ENCODE assay signal across 12 cellular contexts in the genomic region with DNA sequence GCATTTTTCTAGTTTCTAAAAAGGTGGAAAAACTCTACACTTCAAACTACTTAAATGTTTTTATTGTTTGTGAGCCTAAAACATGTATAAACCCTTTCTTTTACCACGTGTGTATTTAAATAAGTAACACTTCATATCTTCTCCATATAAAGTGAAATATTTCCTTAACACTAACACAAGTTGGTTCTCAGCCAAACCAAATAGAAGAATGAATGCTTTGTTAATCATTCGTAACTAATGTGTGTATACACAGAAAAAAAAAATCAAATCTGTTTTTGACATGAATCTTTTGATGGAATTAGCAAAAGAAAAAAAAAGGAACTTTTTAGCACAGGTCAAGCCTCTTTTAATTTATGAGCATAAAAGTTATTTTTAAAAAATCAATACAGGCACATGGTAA.
DNase-seq lines count a peak whose midpoint lies in the region; ATAC-seq and TF ChIP-seq lines count a peak whose summit lies in the region.
"Had no signal": no experiment of that assay in that cellular context is flagged by ENCODE, and none has a peak within 500 bp of the region (broad histone marks: within the 10 kb centered on the region; RNA-seq: fewer than 3 reads in every experiment).

No MANE protein-coding gene starts in this region.

- H3K4me1 Mint-ChIP-seq in GM23338 = no peaks in the 10 kb centered on the region
- peaks cover 2 to 19% (median 6%) of the 10 kb centered on the region in 7 donors for H3K4me1 Mint-ChIP-seq in naive thymus-derived CD4-positive, alpha-beta T cell

- POLR2A ChIA-PET in naive thymus-derived CD4-positive, alpha-beta T cell (lab: Charles Lee) = no interaction called here

- H3K4me1 ChIP-seq in GM23338 (ENCODE audit: insufficient read depth) = no peaks in the 10 kb centered on the region
- H3K4me1 ChIP-seq in naive thymus-derived CD4-positive, alpha-beta T cell (ENCODE audit: control insufficient read depth in 2 of 2, insufficient read depth in 2 of 2, low read length in 2 of 2) = no peaks in the 10 kb centered on the region

- DNase-seq in NCI-H1092 (lab: John Stamatoyannopoulos, UW) = peak; percentile 18
- DNase-seq in NCI-H1092 treated with DMSO at 0.1 percent for 48 hours (lab: John Stamatoyannopoulos, UW) = no peak
- peak; percentile 34 for DNase-seq in NCI-H748 (lab: John Stamatoyannopoulos, UW; ENCODE audit: unreplicated experiment)
- peak; percentile 76 for DNase-seq in epithelial cell of esophagus (ENCODE audit: low read depth)
- DNase-seq in renal cortical epithelial cell (ENCODE audit: low read depth) = peak; percentile 82
- no peak for DNase-seq in GM23338 (ENCODE audit: low spot score)
- no peak for DNase-seq in naive thymus-derived CD4-positive, alpha-beta T cell
- DNase-seq: mesenchymal stem cell, NCI-H524 treated with DMSO at 0.1 percent for 48 hours had no signal

- H3K9me2 ChIP-seq in GM23338 (ENCODE audit: insufficient read depth) = no peaks in the 10 kb centered on the region

- H3K36me3 Mint-ChIP-seq in GM23338 (ENCODE audit: low read depth) = no peaks in the 10 kb centered on the region
- H3K36me3 Mint-ChIP-seq in naive thymus-derived CD4-positive, alpha-beta T cell = peaks cover 0 to 4% (median 2%) of the 10 kb centered on the region in 5 donors

- no peak for ATAC-seq in GM23338
- no peak for ATAC-seq in naive thymus-derived CD4-positive, alpha-beta T cell
- ATAC-seq in GM18873 (IDR thresholded peaks at IDR 0.05; ENCODE audit: low FRiP score, unreplicated experiment) = no peak

- no peak for TF ChIP-seq CTCF in epithelial cell of esophagus (IDR thresholded peaks at IDR 0.05; ENCODE audit: insufficient read depth, low read depth, low read length, missing control alignments)
- no peak for TF ChIP-seq CTCF in GM23338 (conservative IDR thresholded peaks at IDR 0.05; ENCODE audit: low read depth in 2 of 2)

- no peaks in the 10 kb centered on the region for H4K20me1 ChIP-seq in GM23338 (replicated peaks; ENCODE audit: insufficient read depth)

- no peaks in the 10 kb centered on the region; the same call in 1 of the 2 replicates for H3K79me2 ChIP-seq in GM23338 (replicated peaks; ENCODE audit: insufficient read depth)

- intact Hi-C loops in naive thymus-derived CD4-positive, alpha-beta T cell (cut with micrococcal nuclease) = no loop called here

- H3K27me3 ChIP-seq in GM23338 (ENCODE audit: insufficient read depth) = no peaks in the 10 kb centered on the region
- H3K27me3 ChIP-seq in naive thymus-derived CD4-positive, alpha-beta T cell (ENCODE audit: control insufficient read depth in 2 of 2, insufficient read depth in 2 of 2, low read length in 2 of 2) = no peaks in the 10 kb centered on the region
- H3K27me3 ChIP-seq: suprapubic skin had no signal

- H3K4me3 ChIP-seq in epithelial cell of esophagus (ENCODE audit: low read length) (no peak overlapping the region), GM23338 (no peak overlapping the region)
- H3K4me3 ChIP-seq in naive thymus-derived CD4-positive, alpha-beta T cell (ENCODE audit: low read length) = no peak overlapping the region
- H3K4me3 ChIP-seq: suprapubic skin had no signal

- no peak overlapping the region for H2AFZ ChIP-seq in GM23338

- H3K4me3 Mint-ChIP-seq in GM23338 = no peak overlapping the region
- H3K4me3 Mint-ChIP-seq in naive thymus-derived CD4-positive, alpha-beta T cell = no peak overlapping the region

- no peak overlapping the region for H3K27ac Mint-ChIP-seq in GM23338
- H3K27ac Mint-ChIP-seq in naive thymus-derived CD4-positive, alpha-beta T cell = no peak overlapping the region
- H3K27ac Mint-ChIP-seq: activated T-helper 2 cell treated with anti-CD3 and anti-CD28 coated beads, Interferon-gamma antibody, Interleukin-2, Interleukin-4, amounts not matched to agents 10 μg/mL and 5 μg/mL and 100 μg/mL, durations not matched to agents 14 hours and 24 hours and 36 hours had no signal

- H3K9me3 ChIP-seq in naive thymus-derived CD4-positive, alpha-beta T cell (ENCODE audit: control insufficient read depth in 2 of 3, low read length in 3 of 3) = no peaks in the 10 kb centered on the region
- H3K9me3 ChIP-seq: suprapubic skin had no signal

- H3K27me3 Mint-ChIP-seq in GM23338 (ENCODE audit: insufficient read depth, low read depth, poor library complexity) = no peaks in the 10 kb centered on the region
- H3K27me3 Mint-ChIP-seq in naive thymus-derived CD4-positive, alpha-beta T cell = peaks cover 0 to 2% (median 0%) of the 10 kb centered on the region in 5 donors

- no peaks in the 10 kb centered on the region for H3F3A ChIP-seq in GM23338 (replicated peaks; ENCODE audit: low read depth)

- no peaks in the 10 kb centered on the region for H3K36me3 ChIP-seq in GM23338 (ENCODE audit: insufficient read depth)
- H3K36me3 ChIP-seq in naive thymus-derived CD4-positive, alpha-beta T cell (ENCODE audit: control insufficient read depth in 2 of 3, insufficient read depth in 3 of 3, low read length in 3 of 3) = no peaks in the 10 kb centered on the region
- H3K36me3 ChIP-seq: suprapubic skin had no signal

- no peak overlapping the region for H3K27ac ChIP-seq in GM23338 (ENCODE audit: low read depth)
- no peak overlapping the region for H3K27ac ChIP-seq in naive thymus-derived CD4-positive, alpha-beta T cell (ENCODE audit: low read depth, low read length)
- H3K27ac ChIP-seq: suprapubic skin had no signal

- H3K4me2 ChIP-seq in GM23338 = no peak overlapping the region

- CTCF ChIA-PET in naive thymus-derived CD4-positive, alpha-beta T cell (lab: Charles Lee) = no interaction called here

- no peaks in the 10 kb centered on the region for H3K9me3 Mint-ChIP-seq in GM23338
- no peaks in the 10 kb centered on the region for H3K9me3 Mint-ChIP-seq in naive thymus-derived CD4-positive, alpha-beta T cell
- H3K9me3 Mint-ChIP-seq: activated T-helper 2 cell treated with anti-CD3 and anti-CD28 coated beads, Interferon-gamma antibody, Interleukin-2, Interleukin-4, amounts not matched to agents 10 μg/mL and 5 μg/mL and 100 μg/mL, durations not matched to agents 14 hours and 24 hours and 36 hours had no signal

TF ChIP-seq in GM23338, 12 proteins besides CTCF, POLR2A, EP300 and RAD21 (continues in another document):
- TF ChIP-seq STAT1 (IDR thresholded peaks at IDR 0.05; ENCODE audit: unreplicated experiment) (no peak), JUNB (IDR thresholded peaks at IDR 0.05; ENCODE audit: unreplicated experiment) (no peak), ZNF331 (CRISPR knock-in tag; IDR thresholded peaks at IDR 0.05; ENCODE audit: low read depth) (no peak), NANOG (IDR thresholded peaks at IDR 0.05; ENCODE audit: borderline replicate concordance) (no peak)
- TF ChIP-seq, protein P1, sequence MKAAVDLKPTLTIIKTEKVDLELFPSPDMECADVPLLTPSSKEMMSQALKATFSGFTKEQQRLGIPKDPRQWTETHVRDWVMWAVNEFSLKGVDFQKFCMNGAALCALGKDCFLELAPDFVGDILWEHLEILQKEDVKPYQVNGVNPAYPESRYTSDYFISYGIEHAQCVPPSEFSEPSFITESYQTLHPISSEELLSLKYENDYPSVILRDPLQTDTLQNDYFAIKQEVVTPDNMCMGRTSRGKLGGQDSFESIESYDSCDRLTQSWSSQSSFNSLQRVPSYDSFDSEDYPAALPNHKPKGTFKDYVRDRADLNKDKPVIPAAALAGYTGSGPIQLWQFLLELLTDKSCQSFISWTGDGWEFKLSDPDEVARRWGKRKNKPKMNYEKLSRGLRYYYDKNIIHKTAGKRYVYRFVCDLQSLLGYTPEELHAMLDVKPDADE (IDR thresholded peaks at IDR 0.05) = no peak

Comparison
In these comparisons a context has a peak if more than half of its experiments do, and no peak if none do; other contexts are left out.
1. DNase-seq: peak in NCI-H1092 (single experiment), NCI-H748 (single experiment), epithelial cell of esophagus (single experiment) and renal cortical epithelial cell (single experiment); none in NCI-H1092 treated with DMSO at 0.1 percent for 48 hours (single experiment), GM23338 (single experiment) and naive thymus-derived CD4-positive, alpha-beta T cell (0 of 9).